Comparison of ENCODE assay signal across 13 cellular contexts in genomic region chr2:203659650-203660049, GRCh38.
DNase-seq lines count a peak whose midpoint lies in the region; ATAC-seq lines count a peak whose summit lies in the region.
"Had no signal": no experiment of that assay in that cellular context is flagged by ENCODE, and none has a peak within 500 bp of the region (broad histone marks: within the 10 kb centered on the region; RNA-seq: fewer than 3 reads in every experiment).

No MANE protein-coding gene starts in this region.

- DNase-seq in KG1 (lab: John Stamatoyannopoulos, UW) = peak; percentile 16
- peak; percentile 46 for DNase-seq in germinal center (ENCODE audit: low spot score)
- no peak for DNase-seq in DMS53 treated with DMSO at 0.1 percent for 48 hours (lab: John Stamatoyannopoulos, UW; ENCODE audit: unreplicated experiment)
- DNase-seq in T-helper 2 cell = no peak
- DNase-seq in iPS-NIHi7 (ENCODE audit: extremely low spot score) = no peak
- DNase-seq: activated naive CD4-positive, alpha-beta T cell treated with anti-CD3 and anti-CD28 coated beads, Interleukin-2, amount 50 U/mL, for 16 hours; dermis blood vessel endothelial cell; DMS53; heart right ventricle; NCI-H526 had no signal

- peak; percentile 76 for ATAC-seq in GM18519 (IDR thresholded peaks at IDR 0.05; ENCODE audit: low FRiP score, unreplicated experiment)
- peak; percentile 43 for ATAC-seq in GM21786 (IDR thresholded peaks at IDR 0.05; ENCODE audit: unreplicated experiment)
- no peak for ATAC-seq in GM21723 (IDR thresholded peaks at IDR 0.05; ENCODE audit: unreplicated experiment)

Comparison
In these comparisons a context has a peak if more than half of its experiments do, and no peak if none do; other contexts are left out.
1. DNase-seq: peak in KG1 (single experiment) and germinal center (single experiment); none in DMS53 treated with DMSO at 0.1 percent for 48 hours (single experiment), T-helper 2 cell (0 of 5) and iPS-NIHi7 (single experiment).